11 cellular contexts compared by ENCODE assay signal in genomic region chr2:188786368-188786781, GRCh38.
DNase-seq lines count a peak whose midpoint lies in the region; ATAC-seq and TF ChIP-seq lines count a peak whose summit lies in the region.
"Had no signal": no experiment of that assay in that cellular context is flagged by ENCODE, and none has a peak within 500 bp of the region (broad histone marks: within the 10 kb centered on the region; RNA-seq: fewer than 3 reads in every experiment).

No MANE protein-coding gene starts in this region.

- peaks cover 59% of the 10 kb centered on the region for H3K4me1 ChIP-seq in ACC112 (ENCODE audit: control insufficient read depth, insufficient read depth, low read length, unreplicated experiment)
- H3K4me1 ChIP-seq in Peyer's patch: no peaks in the 10 kb centered on the region
- peaks cover 25% of the 10 kb centered on the region for H3K4me1 ChIP-seq in fibroblast of lung (ENCODE audit: control insufficient read depth, extremely low read depth, insufficient read depth, low read length)
- H3K4me1 ChIP-seq: BE2C had no signal

- intact Hi-C loops in activated CD4-positive, alpha-beta T cell treated with anti-CD3 and anti-CD28 coated beads for 36 hours (cut with DNase I, micrococcal nuclease): no loop called here

- POLR2A ChIA-PET in activated CD4-positive, alpha-beta T cell treated with anti-CD3 and anti-CD28 coated beads for 36 hours (lab: Charles Lee): interaction anchor here (0.7 kb wide), 1 partner anchor 135 kb away, joined by 3 read pairs; no protein-coding TSS in a partner anchor

- H3K36me3 ChIP-seq in ACC112 (ENCODE audit: insufficient read depth, low read length) (no peaks in the 10 kb centered on the region), Peyer's patch (no peaks in the 10 kb centered on the region), fibroblast of lung (ENCODE audit: control insufficient read depth, insufficient read depth, low read length) (no peaks in the 10 kb centered on the region)
- H3K36me3 ChIP-seq: BE2C, cardiac muscle cell had no signal

- H3K36me3 Mint-ChIP-seq in activated CD4-positive, alpha-beta T cell treated with anti-CD3 and anti-CD28 coated beads for 36 hours (ENCODE audit: low read depth): no peaks in the 10 kb centered on the region
- H3K36me3 Mint-ChIP-seq in T-helper 2 cell treated with Interferon-gamma antibody and Interleukin-4, amounts not matched to agents 5 μg/mL and 100 μg/mL, for 36 hours (ENCODE audit: low read depth): no peaks in the 10 kb centered on the region

- H3K27ac ChIP-seq in ACC112 (ENCODE audit: low read depth, low read length) (peak overlapping the region; percentile 91), Peyer's patch (peak overlapping the region in 3 of 4 donors; percentile 50 to 85 (median 53)), fibroblast of lung (ENCODE audit: insufficient read depth, low read length) (peak overlapping the region; percentile 85)
- H3K27ac ChIP-seq: cardiac muscle cell had no signal

- H3K4me2 ChIP-seq in fibroblast of lung (ENCODE audit: extremely low read depth, insufficient read depth, low read length): peak overlapping the region; percentile 62

- H3K27me3 Mint-ChIP-seq in activated CD4-positive, alpha-beta T cell treated with anti-CD3 and anti-CD28 coated beads for 36 hours: no peaks in the 10 kb centered on the region
- H3K27me3 Mint-ChIP-seq in T-helper 2 cell treated with Interferon-gamma antibody and Interleukin-4, amounts not matched to agents 5 μg/mL and 100 μg/mL, for 36 hours (ENCODE audit: low read depth): no peaks in the 10 kb centered on the region

- H3K27me3 ChIP-seq in ACC112 (ENCODE audit: insufficient read depth, low read length) (no peaks in the 10 kb centered on the region), Peyer's patch (no peaks in the 10 kb centered on the region), fibroblast of lung (ENCODE audit: control insufficient read depth, insufficient read depth, low read length) (no peaks in the 10 kb centered on the region)
- H3K27me3 ChIP-seq: BE2C, cardiac muscle cell had no signal

- H2AFZ ChIP-seq in ACC112 (ENCODE audit: low read length, unreplicated experiment) (peak overlapping the region; percentile 56), fibroblast of lung (ENCODE audit: low read length) (no peak overlapping the region)

- no peaks in the 10 kb centered on the region for H3K4me1 Mint-ChIP-seq in activated CD4-positive, alpha-beta T cell treated with anti-CD3 and anti-CD28 coated beads for 36 hours
- H3K4me1 Mint-ChIP-seq in T-helper 2 cell treated with Interferon-gamma antibody and Interleukin-4, amounts not matched to agents 5 μg/mL and 100 μg/mL, for 36 hours (ENCODE audit: low read depth): no peaks in the 10 kb centered on the region

- TF ChIP-seq CTCF in Peyer's patch (IDR thresholded peaks at IDR 0.05) (no peak), fibroblast of lung (conservative IDR thresholded peaks at IDR 0.05 in 1 of 2, IDR thresholded peaks at IDR 0.05 in 1 of 2; ENCODE audit: low read depth in 1 of 2, low read length in 2 of 2) (no peak), omental fat pad (IDR thresholded peaks at IDR 0.05) (no peak)

- H4K20me1 ChIP-seq in fibroblast of lung (ENCODE audit: control insufficient read depth, extremely low read depth, insufficient read depth, low read length): no peaks in the 10 kb centered on the region

- DNase-seq in Peyer's patch: no peak
- peak; percentile 82 to 90 for DNase-seq in fibroblast of lung (ENCODE audit: low read depth in 2 of 2)
- DNase-seq in omental fat pad (ENCODE audit: low spot score): no peak
- no peak for DNase-seq in activated CD4-positive, alpha-beta T cell treated with anti-CD3 and anti-CD28 coated beads for 36 hours
- DNase-seq in NK-92 (lab: John Stamatoyannopoulos, UW; ENCODE audit: unreplicated experiment): no peak
- no peak for DNase-seq in T-helper 2 cell treated with Interferon-gamma antibody and Interleukin-4, amounts not matched to agents 5 μg/mL and 100 μg/mL, for 36 hours (ENCODE audit: low spot score)
- DNase-seq in ureter (ENCODE audit: low spot score): no peak
- DNase-seq: BE2C, NCI-H526 treated with DMSO at 0.1 percent for 48 hours had no signal

- H3K4me3 ChIP-seq in ACC112 (ENCODE audit: low read depth, low read length) (peak overlapping the region; percentile 66), Peyer's patch (peak overlapping the region in 1 of 4 donors; percentile 8), fibroblast of lung (replicated peaks in 1 of 4; ENCODE audit: control extremely low read depth in 1 of 4, insufficient read depth in 1 of 4, low read depth in 3 of 4, low read length in 4 of 4) (peak overlapping the region in 1 of 4 experiments; percentile 7)
- H3K4me3 ChIP-seq: cardiac muscle cell had no signal

- H3K4me3 Mint-ChIP-seq in activated CD4-positive, alpha-beta T cell treated with anti-CD3 and anti-CD28 coated beads for 36 hours: no peak overlapping the region
- H3K4me3 Mint-ChIP-seq in T-helper 2 cell treated with Interferon-gamma antibody and Interleukin-4, amounts not matched to agents 5 μg/mL and 100 μg/mL, for 36 hours: no peak overlapping the region

- no peaks in the 10 kb centered on the region for H3K9me3 Mint-ChIP-seq in activated CD4-positive, alpha-beta T cell treated with anti-CD3 and anti-CD28 coated beads for 36 hours (ENCODE audit: low read depth)
- no peaks in the 10 kb centered on the region for H3K9me3 Mint-ChIP-seq in T-helper 2 cell treated with Interferon-gamma antibody and Interleukin-4, amounts not matched to agents 5 μg/mL and 100 μg/mL, for 36 hours

- no peak overlapping the region for H3K27ac Mint-ChIP-seq in activated CD4-positive, alpha-beta T cell treated with anti-CD3 and anti-CD28 coated beads for 36 hours
- H3K27ac Mint-ChIP-seq in T-helper 2 cell treated with Interferon-gamma antibody and Interleukin-4, amounts not matched to agents 5 μg/mL and 100 μg/mL, for 36 hours: no peak overlapping the region

- TF ChIP-seq POLR2A in Peyer's patch (IDR thresholded peaks at IDR 0.05): no peak

- H3K9ac ChIP-seq in fibroblast of lung (ENCODE audit: insufficient read depth, low read length): no peak overlapping the region

- H3K9me3 ChIP-seq in Peyer's patch: no peaks in the 10 kb centered on the region
- no peaks in the 10 kb centered on the region for H3K9me3 ChIP-seq in fibroblast of lung (ENCODE audit: control insufficient read depth, insufficient read depth, low read depth, low read length)
- H3K9me3 ChIP-seq: BE2C had no signal

- peak; percentile 81 for ATAC-seq in omental fat pad (ENCODE audit: low FRiP score)
- ATAC-seq in activated CD4-positive, alpha-beta T cell treated with anti-CD3 and anti-CD28 coated beads for 36 hours: no peak

- CTCF ChIA-PET in activated CD4-positive, alpha-beta T cell treated with anti-CD3 and anti-CD28 coated beads for 36 hours (lab: Charles Lee): interaction anchor here (0.6 kb wide), 1 partner anchor 953 kb away, joined by 5 read pairs; no protein-coding TSS in a partner anchor

- H3K79me2 ChIP-seq in ACC112 (ENCODE audit: control insufficient read depth, insufficient read depth, low read length, unreplicated experiment) (no peaks in the 10 kb centered on the region), fibroblast of lung (ENCODE audit: control insufficient read depth, insufficient read depth, low read length) (no peaks in the 10 kb centered on the region)

Comparison
In these comparisons a context has a peak if more than half of its experiments do, and no peak if none do; other contexts are left out.
1. DNase-seq: peak in fibroblast of lung (2 of 2); none in Peyer's patch (0 of 3), omental fat pad (single experiment), activated CD4-positive, alpha-beta T cell treated with anti-CD3 and anti-CD28 coated beads for 36 hours (single experiment), NK-92 (single experiment), T-helper 2 cell treated with Interferon-gamma antibody and Interleukin-4, amounts not matched to agents 5 μg/mL and 100 μg/mL, for 36 hours (single experiment) and ureter (single experiment).
2. Peak in every context shown above with its lines, with median percentiles within 50 percentile points of each other: H3K27ac ChIP-seq.